Comparison of ENCODE assay signal across 16 cellular contexts in genomic region chr14:76261371-76261811, GRCh38.
DNase-seq lines count a peak whose midpoint lies in the region; ATAC-seq, FAIRE-seq and TF ChIP-seq lines count a peak whose summit lies in the region.
"Had no signal": no experiment of that assay in that cellular context is flagged by ENCODE, and none has a peak within 500 bp of the region (broad histone marks: within the 10 kb centered on the region; RNA-seq: fewer than 3 reads in every experiment).

No MANE protein-coding gene starts in this region.

- H3K9ac ChIP-seq in BLaER1 treated with 17β-estradiol and CSF1 and Interleukin-3, amounts not matched to agents 10 nM and 100 nM, result peak overlapping the region in 1 of 11 experiments; percentile 36; a peak in 1 of 22 replicates
- H3K9ac ChIP-seq in K562 (ENCODE audit: insufficient read depth in 1 of 2, low read depth in 2 of 2, low read length in 2 of 2), result peak overlapping the region; percentile 28 to 49; a peak in 2 of 4 replicates

- H3K9me2 ChIP-seq in OCI-LY7 (ENCODE audit: insufficient read depth, low read length), result no peaks in the 10 kb centered on the region

- no peak for TF ChIP-seq POLR2A in K562 (conservative IDR thresholded peaks at IDR 0.05)
- no peak for TF ChIP-seq POLR2A in suprapubic skin (IDR thresholded peaks at IDR 0.05)

- CTCF ChIA-PET in K562 (lab: Yijun Ruan, JAX; ENCODE audit: low intra/inter-chr PET ratio), result no interaction called here
- CTCF ChIA-PET in OCI-LY7 (lab: Charles Lee; ENCODE audit: unreplicated experiment), result no interaction called here

- no peaks in the 10 kb centered on the region for H3K27me3 ChIP-seq in BLaER1 treated with 17β-estradiol and CSF1 and Interleukin-3, amounts not matched to agents 10 nM and 100 nM
- no peaks in the 10 kb centered on the region for H3K27me3 ChIP-seq in K562 (ENCODE audit: control insufficient read depth in 2 of 2, insufficient read depth in 2 of 2, low read length in 2 of 2)
- no peaks in the 10 kb centered on the region for H3K27me3 ChIP-seq in suprapubic skin

- peak overlapping the region; percentile 25 to 71 (median 55); a peak in 21 of 22 replicates for H3K4me2 ChIP-seq in BLaER1 treated with 17β-estradiol and CSF1 and Interleukin-3, amounts not matched to agents 10 nM and 100 nM
- peak overlapping the region; percentile 58 for H3K4me2 ChIP-seq in K562 (ENCODE audit: insufficient read depth, low read length)
- no peak overlapping the region for H3K4me2 ChIP-seq in OCI-LY7 (ENCODE audit: low read length)

- TF ChIP-seq CTCF in K562 (IDR thresholded peaks at IDR 0.05 in 2 of 3, conservative IDR thresholded peaks at IDR 0.05 in 1 of 3; ENCODE audit: insufficient read depth in 2 of 3, low read depth in 1 of 3, low read length in 3 of 3) (no peak), OCI-LY7 (conservative IDR thresholded peaks at IDR 0.05; ENCODE audit: low read length) (no peak), suprapubic skin (IDR thresholded peaks at IDR 0.05) (no peak)

- H3K4me1 ChIP-seq in BLaER1 treated with 17β-estradiol and CSF1 and Interleukin-3, amounts not matched to agents 10 nM and 100 nM, result peaks cover 19 to 49% (median 26%) of the 10 kb centered on the region in 10 experiments
- H3K4me1 ChIP-seq in K562 (replicated peaks in 1 of 2; ENCODE audit: control insufficient read depth in 2 of 2, insufficient read depth in 2 of 2, low read length in 2 of 2), result peaks cover 13 to 38% of the 10 kb centered on the region in 2 experiments
- H3K4me1 ChIP-seq in OCI-LY7 (ENCODE audit: insufficient read depth, low read length, poor library complexity, severe bottlenecking), result no peaks in the 10 kb centered on the region
- H3K4me1 ChIP-seq in suprapubic skin, result no peaks in the 10 kb centered on the region

- H3K79me2 ChIP-seq in K562 (ENCODE audit: control insufficient read depth, insufficient read depth, low read length), result peaks cover 86% of the 10 kb centered on the region
- H3K79me2 ChIP-seq in OCI-LY7 (ENCODE audit: insufficient read depth, low read depth, low read length), result no peaks in the 10 kb centered on the region

- in situ Hi-C loops in K562 (cut with MboI), result no loop called here

- WGBS in K562 (ENCODE audit: insufficient coverage, low coverage, missing lambda C conversion rate), result 9% methylated on average over 6 of the region's 6 CpGs
- WGBS in suprapubic skin, result 33% methylated on average over 6 of the region's 6 CpGs

- no peaks in the 10 kb centered on the region; a peak in 1 of 22 replicates for H3K36me3 ChIP-seq in BLaER1 treated with 17β-estradiol and CSF1 and Interleukin-3, amounts not matched to agents 10 nM and 100 nM
- peaks cover 39% of the 10 kb centered on the region for H3K36me3 ChIP-seq in K562 (ENCODE audit: control insufficient read depth, insufficient read depth, low read length)
- no peaks in the 10 kb centered on the region for H3K36me3 ChIP-seq in OCI-LY7 (ENCODE audit: insufficient read depth, low read length)
- H3K36me3 ChIP-seq in suprapubic skin, result no peaks in the 10 kb centered on the region

- TF ChIP-seq RAD21 in K562 (CRISPR knock-in tag; conservative IDR thresholded peaks at IDR 0.05 in 1 of 2, IDR thresholded peaks at IDR 0.05 in 1 of 2), result no peak

- H2AFZ ChIP-seq in K562 (ENCODE audit: low read depth, low read length) (no peak overlapping the region), OCI-LY7 (ENCODE audit: low read length) (no peak overlapping the region)

- no peaks in the 10 kb centered on the region for H3K9me1 ChIP-seq in K562 (ENCODE audit: control insufficient read depth, insufficient read depth, low read length)

- no peak for ATAC-seq in K562
- ATAC-seq: activated CD8-positive, alpha-beta T cell treated with anti-CD3 and anti-CD28 coated beads for 36 hours had no signal

- no peak for FAIRE-seq in K562 (lab: Jason Lieb, UNC)
- FAIRE-seq: D721Med had no signal

- H3K4me3 ChIP-seq in BLaER1 treated with 17β-estradiol and CSF1 and Interleukin-3, amounts not matched to agents 10 nM and 100 nM, result no peak overlapping the region
- H3K4me3 ChIP-seq in K562, result peak overlapping the region; percentile 7; the same call in 1 of the 2 replicates
- no peak overlapping the region for H3K4me3 ChIP-seq in OCI-LY7 (ENCODE audit: low read depth, low read length, poor library complexity, severe bottlenecking)
- no peak overlapping the region for H3K4me3 ChIP-seq in suprapubic skin

- H3K9me3 ChIP-seq in BLaER1 treated with 17β-estradiol and CSF1 and Interleukin-3, amounts not matched to agents 10 nM and 100 nM (replicated peaks in 1 of 11), result no peaks in the 10 kb centered on the region
- H3K9me3 ChIP-seq in K562 (replicated peaks; ENCODE audit: control insufficient read depth, insufficient read depth, low read depth, low read length), result peaks cover 7% of the 10 kb centered on the region
- H3K9me3 ChIP-seq in OCI-LY7 (ENCODE audit: low read length), result no peaks in the 10 kb centered on the region
- no peaks in the 10 kb centered on the region for H3K9me3 ChIP-seq in suprapubic skin

- DNase-seq in NCI-H146 treated with DMSO at 0.1 percent for 48 hours (lab: John Stamatoyannopoulos, UW; ENCODE audit: unreplicated experiment), result peak; percentile 67
- peak in 2 of 4 experiments; percentile 11 to 27 for DNase-seq in K562 (ENCODE audit: extremely low read depth in 1 of 4, low spot score in 3 of 4)
- peak; percentile 40 for DNase-seq in left kidney (ENCODE audit: low read depth, low spot score)
- DNase-seq in OCI-LY7 (ENCODE audit: low spot score), result no peak
- no peak for DNase-seq in NCI-H524 (lab: John Stamatoyannopoulos, UW)
- no peak for DNase-seq in suprapubic skin (ENCODE audit: low spot score in 2 of 2)
- no peak for DNase-seq in activated T-cell treated with anti-CD3 and anti-CD28 coated beads, Interleukin-2, amount 50 U/mL, for 1 hour
- DNase-seq: ACHN; activated CD8-positive, alpha-beta T cell treated with anti-CD3 and anti-CD28 coated beads for 36 hours; activated gamma-delta T cell treated with Interleukin-2 at 50 U/mL for 16 hours; caudate nucleus; NCI-H1417 treated with DMSO at 0.1 percent for 48 hours; NCI-H526 treated with DMSO at 0.1 percent for 48 hours had no signal

- BruUV-seq in K562 (replicated peaks; lab: Mats Ljungman, UMichigan) (no TSS peak), OCI-LY7 (replicated peaks; lab: Mats Ljungman, UMichigan) (no TSS peak)

- no peak overlapping the region for H3K27ac ChIP-seq in BLaER1 treated with 17β-estradiol and CSF1 and Interleukin-3, amounts not matched to agents 10 nM and 100 nM
- H3K27ac ChIP-seq in K562 (ENCODE audit: extremely low read depth, low read depth, low read length) (0 out of 3 replicates have a peak overlapping the region, but pooled peaks have one; percentile 24), OCI-LY7 (ENCODE audit: low read depth, low read length, poor library complexity, severe bottlenecking) (no peak overlapping the region), suprapubic skin (no peak overlapping the region)
- H3K27ac ChIP-seq: epithelial cell of prostate had no signal

- TF ChIP-seq EP300 in K562 (IDR thresholded peaks at IDR 0.05; ENCODE audit: low read length) (no peak), suprapubic skin (IDR thresholded peaks at IDR 0.05) (no peak)

- H4K20me1 ChIP-seq in BLaER1 treated with 17β-estradiol and CSF1 and Interleukin-3, amounts not matched to agents 10 nM and 100 nM, result no peaks in the 10 kb centered on the region
- H4K20me1 ChIP-seq in K562 (replicated peaks; ENCODE audit: control insufficient read depth, insufficient read depth, low read length) (no peaks in the 10 kb centered on the region), OCI-LY7 (ENCODE audit: insufficient read depth, low read length) (no peaks in the 10 kb centered on the region)

- intact Hi-C loops in K562 (cut with micrococcal nuclease), result no loop called here
- intact Hi-C loops in OCI-LY7 (cut with micrococcal nuclease; ENCODE audit: unreplicated experiment), result no loop called here

- POLR2A ChIA-PET in K562 (lab: Yijun Ruan, JAX) (no interaction called here), OCI-LY7 (lab: Charles Lee) (interaction anchor here (0.6 kb wide), 1 partner anchor 374 kb away, joined by 3 read pairs; no protein-coding TSS in a partner anchor)

TF ChIP-seq in K562, 482 proteins besides CTCF, POLR2A, EP300 and RAD21:
- TF ChIP-seq WHSC1 (IDR thresholded peaks at IDR 0.05; ENCODE audit: low read length) (no peak), MLX (CRISPR knock-in tag; conservative IDR thresholded peaks at IDR 0.05) (no peak), VEZF1 (CRISPR knock-in tag; IDR thresholded peaks at IDR 0.05) (peak; percentile 17; the same call in 1 of the 2 replicates), ZNF766 (CRISPR knock-in tag; conservative IDR thresholded peaks at IDR 0.05) (0 out of 2 replicates have a peak, but pooled peaks have one; percentile 49)

Comparison
In these comparisons a context has a peak if more than half of its experiments do, and no peak if none do; other contexts are left out.
1. DNase-seq: peak in NCI-H146 treated with DMSO at 0.1 percent for 48 hours (single experiment) and left kidney (single experiment); none in OCI-LY7 (single experiment), NCI-H524 (0 of 2), suprapubic skin (0 of 2) and activated T-cell treated with anti-CD3 and anti-CD28 coated beads, Interleukin-2, amount 50 U/mL, for 1 hour (single experiment).